19 cellular contexts compared by ENCODE assay signal in genomic region chr4:139798456-139798855, GRCh38.
A peak's percentile ranks its signal among the peaks of the same experiment; 100 is the strongest.
DNase-seq lines count a peak whose midpoint lies in the region; ATAC-seq and TF ChIP-seq lines count a peak whose summit lies in the region.
"Had no signal": no experiment of that assay in that cellular context is flagged by ENCODE, and none has a peak within 500 bp of the region (broad histone marks: within the 10 kb centered on the region; RNA-seq: fewer than 3 reads in every experiment).

No MANE protein-coding gene starts in this region.

- DNase-seq in stimulated activated naive CD8-positive, alpha-beta T cell treated with anti-CD3 and anti-CD28 coated beads, Interleukin-15, amount 100 ng/mL, for 72 hours = no peak
- no peak for DNase-seq in stimulated activated naive CD8-positive, alpha-beta T cell treated with anti-CD3 and anti-CD28 coated beads, Interleukin-15, Interleukin-2, amounts not matched to agents 100 U/mL and 50 U/mL, for 24 hours
- no peak for DNase-seq in activated naive CD8-positive, alpha-beta T cell treated with anti-CD3 and anti-CD28 coated beads, Interleukin-2, amount 50 U/mL, for 24 hours
- DNase-seq in immature natural killer cell = peak in 2 of 3 donors; percentile 4 to 22
- DNase-seq in activated T-cell treated with anti-CD3 and anti-CD28 coated beads, Interleukin-2, amount 50 U/mL, for 1 hour = no peak
- DNase-seq in activated CD4-positive, CD25-positive, alpha-beta regulatory T cell (lab: John Stamatoyannopoulos, UW) = no peak
- no peak for DNase-seq in GM23338 (ENCODE audit: low spot score)
- DNase-seq: activated naive CD4-positive, alpha-beta T cell treated with anti-CD3 and anti-CD28 coated beads for 36 hours; colonic mucosa; DMS153; left cardiac atrium; NCI-H1105; NCI-H2081; NCI-H526 treated with DMSO at 0.1 percent for 48 hours; Right ventricle myocardium superior; stimulated activated CD8-positive, alpha-beta memory T cell treated with anti-CD3 and anti-CD28 coated beads, Interleukin-4, amount 100 ng/mL, for 48 hours; T-helper 1 cell had no signal

- no peak overlapping the region for H3K4me3 Mint-ChIP-seq in stimulated activated naive CD8-positive, alpha-beta T cell treated with anti-CD3 and anti-CD28 coated beads, Interleukin-15, amount 100 ng/mL, for 72 hours
- H3K4me3 Mint-ChIP-seq in activated naive CD8-positive, alpha-beta T cell treated with anti-CD3 and anti-CD28 coated beads, Interleukin-2, amount 50 U/mL, for 24 hours = no peak overlapping the region
- H3K4me3 Mint-ChIP-seq in immature natural killer cell (no peak overlapping the region), GM23338 (no peak overlapping the region)
- H3K4me3 Mint-ChIP-seq: activated naive CD4-positive, alpha-beta T cell treated with anti-CD3 and anti-CD28 coated beads for 36 hours had no signal

- no peaks in the 10 kb centered on the region for H3K36me3 ChIP-seq in GM23338 (ENCODE audit: insufficient read depth)
- H3K36me3 ChIP-seq: colonic mucosa, thoracic aorta had no signal

- H3K36me3 Mint-ChIP-seq in activated naive CD8-positive, alpha-beta T cell treated with anti-CD3 and anti-CD28 coated beads, Interleukin-2, amount 50 U/mL, for 24 hours (ENCODE audit: low read depth) = no peaks in the 10 kb centered on the region
- H3K36me3 Mint-ChIP-seq in immature natural killer cell (no peaks in the 10 kb centered on the region), GM23338 (ENCODE audit: low read depth) (no peaks in the 10 kb centered on the region)

- H3K4me1 Mint-ChIP-seq in stimulated activated naive CD8-positive, alpha-beta T cell treated with anti-CD3 and anti-CD28 coated beads, Interleukin-15, amount 100 ng/mL, for 72 hours = peaks cover 19% of the 10 kb centered on the region
- H3K4me1 Mint-ChIP-seq in activated naive CD8-positive, alpha-beta T cell treated with anti-CD3 and anti-CD28 coated beads, Interleukin-2, amount 50 U/mL, for 24 hours = peaks cover 5% of the 10 kb centered on the region
- H3K4me1 Mint-ChIP-seq in immature natural killer cell = peaks cover 2 to 12% of the 10 kb centered on the region in 2 donors
- H3K4me1 Mint-ChIP-seq in GM23338 = peaks cover 6% of the 10 kb centered on the region

- no peaks in the 10 kb centered on the region for H3K9me2 ChIP-seq in GM23338 (ENCODE audit: insufficient read depth)

- TF ChIP-seq CTCF in GM23338 (conservative IDR thresholded peaks at IDR 0.05; ENCODE audit: low read depth in 2 of 2) = no peak

- H3F3A ChIP-seq in GM23338 (replicated peaks; ENCODE audit: low read depth) = no peaks in the 10 kb centered on the region

- no peaks in the 10 kb centered on the region for H3K27me3 ChIP-seq in GM23338 (ENCODE audit: insufficient read depth)
- H3K27me3 ChIP-seq: colonic mucosa had no signal

- peak; percentile 88 for ATAC-seq in stimulated activated naive CD8-positive, alpha-beta T cell treated with anti-CD3 and anti-CD28 coated beads, Interleukin-15, amount 100 ng/mL, for 72 hours
- no peak for ATAC-seq in stimulated activated naive CD8-positive, alpha-beta T cell treated with anti-CD3 and anti-CD28 coated beads, Interleukin-15, Interleukin-2, amounts not matched to agents 100 U/mL and 50 U/mL, for 24 hours
- ATAC-seq in activated naive CD8-positive, alpha-beta T cell treated with anti-CD3 and anti-CD28 coated beads, Interleukin-2, amount 50 U/mL, for 24 hours = peak; percentile 65
- ATAC-seq in GM21390 (IDR thresholded peaks at IDR 0.05; ENCODE audit: unreplicated experiment) (no peak), GM23338 (no peak)
- ATAC-seq: left cardiac atrium had no signal

- no peaks in the 10 kb centered on the region for H3K79me2 ChIP-seq in GM23338 (replicated peaks; ENCODE audit: insufficient read depth)

- no peak overlapping the region for H3K27ac Mint-ChIP-seq in stimulated activated naive CD8-positive, alpha-beta T cell treated with anti-CD3 and anti-CD28 coated beads, Interleukin-15, amount 100 ng/mL, for 72 hours
- H3K27ac Mint-ChIP-seq in activated naive CD8-positive, alpha-beta T cell treated with anti-CD3 and anti-CD28 coated beads, Interleukin-2, amount 50 U/mL, for 24 hours = no peak overlapping the region
- H3K27ac Mint-ChIP-seq in immature natural killer cell (peak overlapping the region in 1 of 6 donors; percentile 11), GM23338 (no peak overlapping the region)
- H3K27ac Mint-ChIP-seq: activated naive CD4-positive, alpha-beta T cell treated with anti-CD3 and anti-CD28 coated beads for 36 hours had no signal

- no peak overlapping the region for H2AFZ ChIP-seq in GM23338

- H3K9me3 Mint-ChIP-seq in stimulated activated naive CD8-positive, alpha-beta T cell treated with anti-CD3 and anti-CD28 coated beads, Interleukin-15, amount 100 ng/mL, for 72 hours = no peaks in the 10 kb centered on the region
- no peaks in the 10 kb centered on the region for H3K9me3 Mint-ChIP-seq in activated naive CD8-positive, alpha-beta T cell treated with anti-CD3 and anti-CD28 coated beads, Interleukin-2, amount 50 U/mL, for 24 hours
- H3K9me3 Mint-ChIP-seq in immature natural killer cell (no peaks in the 10 kb centered on the region), GM23338 (no peaks in the 10 kb centered on the region; the same call in 2 of the 3 replicates)
- H3K9me3 Mint-ChIP-seq: activated naive CD4-positive, alpha-beta T cell treated with anti-CD3 and anti-CD28 coated beads for 36 hours had no signal

- H3K27me3 Mint-ChIP-seq in stimulated activated naive CD8-positive, alpha-beta T cell treated with anti-CD3 and anti-CD28 coated beads, Interleukin-15, amount 100 ng/mL, for 72 hours = no peaks in the 10 kb centered on the region
- no peaks in the 10 kb centered on the region for H3K27me3 Mint-ChIP-seq in activated naive CD8-positive, alpha-beta T cell treated with anti-CD3 and anti-CD28 coated beads, Interleukin-2, amount 50 U/mL, for 24 hours
- H3K27me3 Mint-ChIP-seq in immature natural killer cell (ENCODE audit: low read depth in 3 of 3) (peaks cover 0 to 2% (median 0%) of the 10 kb centered on the region in 3 donors), GM23338 (ENCODE audit: insufficient read depth, low read depth, poor library complexity) (no peaks in the 10 kb centered on the region)

- H3K4me2 ChIP-seq in GM23338 = no peak overlapping the region

- H3K4me3 ChIP-seq in GM23338 = no peak overlapping the region
- H3K4me3 ChIP-seq: colonic mucosa, thoracic aorta had no signal

- H4K20me1 ChIP-seq in GM23338 (replicated peaks; ENCODE audit: insufficient read depth) = no peaks in the 10 kb centered on the region

- no peaks in the 10 kb centered on the region for H3K4me1 ChIP-seq in GM23338 (ENCODE audit: insufficient read depth)
- H3K4me1 ChIP-seq: colonic mucosa had no signal

- no peak overlapping the region for H3K27ac ChIP-seq in GM23338 (ENCODE audit: low read depth)
- H3K27ac ChIP-seq: colonic mucosa, thoracic aorta had no signal

Comparison
In these comparisons a context has a peak if more than half of its experiments do, and no peak if none do; other contexts are left out.
1. ATAC-seq: peak in stimulated activated naive CD8-positive, alpha-beta T cell treated with anti-CD3 and anti-CD28 coated beads, Interleukin-15, amount 100 ng/mL, for 72 hours (single experiment) and activated naive CD8-positive, alpha-beta T cell treated with anti-CD3 and anti-CD28 coated beads, Interleukin-2, amount 50 U/mL, for 24 hours (single experiment); none in stimulated activated naive CD8-positive, alpha-beta T cell treated with anti-CD3 and anti-CD28 coated beads, Interleukin-15, Interleukin-2, amounts not matched to agents 100 U/mL and 50 U/mL, for 24 hours (single experiment), GM21390 (single experiment) and GM23338 (single experiment).
2. DNase-seq: peak in immature natural killer cell (2 of 3); none in stimulated activated naive CD8-positive, alpha-beta T cell treated with anti-CD3 and anti-CD28 coated beads, Interleukin-15, amount 100 ng/mL, for 72 hours (0 of 2), stimulated activated naive CD8-positive, alpha-beta T cell treated with anti-CD3 and anti-CD28 coated beads, Interleukin-15, Interleukin-2, amounts not matched to agents 100 U/mL and 50 U/mL, for 24 hours (single experiment), activated naive CD8-positive, alpha-beta T cell treated with anti-CD3 and anti-CD28 coated beads, Interleukin-2, amount 50 U/mL, for 24 hours (single experiment), activated T-cell treated with anti-CD3 and anti-CD28 coated beads, Interleukin-2, amount 50 U/mL, for 1 hour (single experiment), activated CD4-positive, CD25-positive, alpha-beta regulatory T cell (0 of 4) and GM23338 (single experiment).